ENCODE assay signal across 29 cellular contexts in genomic region chr16:58801838-58802237, GRCh38.
"Had no signal": no experiment of that assay in that cellular context is flagged by ENCODE, and none has a peak within 500 bp of the region (broad histone marks: within the 10 kb centered on the region; RNA-seq: fewer than 3 reads in every experiment).

No MANE protein-coding gene starts in this region.

- H3K4me1 Mint-ChIP-seq: stimulated activated effector memory CD8-positive, alpha-beta T cell treated with anti-CD3 and anti-CD28 coated beads, Interleukin-12 subunit alpha, Interleukin-12 subunit beta, amount 100 ng/mL, for 72 hours; stimulated activated memory B cell treated with anti-CD40 and anti-IgM and Interleukin-4, amounts not matched to agents 10 μg/mL and 1 μg/mL and 100 μg/mL, for 72 hours; stimulated activated naive B cell treated with anti-CD40 and anti-IgM and Interleukin-4, amounts not matched to agents 10 μg/mL and 1 μg/mL and 100 μg/mL, for 72 hours; stimulated activated naive CD8-positive, alpha-beta T cell treated with anti-CD3 and anti-CD28 coated beads, Interleukin-15, amount 100 ng/mL, for 72 hours had no signal

- H3K27ac Mint-ChIP-seq: stimulated activated effector memory CD8-positive, alpha-beta T cell treated with anti-CD3 and anti-CD28 coated beads, Interleukin-12 subunit alpha, Interleukin-12 subunit beta, amount 100 ng/mL, for 72 hours; stimulated activated memory B cell treated with anti-CD40 and anti-IgM and Interleukin-4, amounts not matched to agents 10 μg/mL and 1 μg/mL and 100 μg/mL, for 72 hours; stimulated activated naive B cell treated with anti-CD40 and anti-IgM and Interleukin-4, amounts not matched to agents 10 μg/mL and 1 μg/mL and 100 μg/mL, for 72 hours; stimulated activated naive CD8-positive, alpha-beta T cell treated with anti-CD3 and anti-CD28 coated beads, Interleukin-15, amount 100 ng/mL, for 72 hours; stimulated activated naive CD8-positive, alpha-beta T cell treated with anti-CD3 and anti-CD28 coated beads, Interleukin-15, Interleukin-2, amounts not matched to agents 100 ng/mL and 50 ng/mL, for 24 hours; type B pancreatic cell had no signal

- DNase-seq: stimulated activated CD4-positive, alpha-beta T cell treated with anti-CD3 and anti-CD28 coated beads, Interleukin-2, amount 100 ng/mL, for 48 hours; stimulated activated CD4-positive, alpha-beta T cell treated with anti-CD3 and anti-CD28 coated beads, Interleukin-4, amount 100 ng/mL, for 1 hour; stimulated activated CD4-positive, alpha-beta T cell treated with anti-CD3 and anti-CD28 coated beads, Interleukin-4, amount 100 ng/mL, for 24 hours; stimulated activated CD4-positive, alpha-beta T cell treated with anti-CD3 and anti-CD28 coated beads, Interleukin-4, amount 100 ng/mL, for 4 hours; stimulated activated CD8-positive, alpha-beta memory T cell treated with anti-CD3 and anti-CD28 coated beads, Interleukin-4, amount 100 ng/mL, for 48 hours; stimulated activated naive B cell treated with anti-CD40 and anti-IgM and Interleukin-4, amounts not matched to agents 10 μg/mL and 1 μg/mL and 100 μg/mL, for 72 hours; stimulated activated naive CD4-positive, alpha-beta T cell; stimulated activated naive CD4-positive, alpha-beta T cell treated with Interleukin-2 at 50 U/mL for 16 hours; stimulated activated naive CD8-positive, alpha-beta T cell treated with anti-CD3 and anti-CD28 coated beads, Interleukin-15, amount 100 ng/mL, for 72 hours; stimulated activated naive CD8-positive, alpha-beta T cell treated with anti-CD3 and anti-CD28 coated beads, Interleukin-15, Interleukin-2, amounts not matched to agents 100 U/mL and 50 U/mL, for 24 hours; stomach; substantia nigra; testis; thyroid gland; tibial artery; transverse colon; trophoblast cell; upper lobe of left lung; upper lobe of right lung; uterus had no signal

- H3K4me3 ChIP-seq: stomach, suprapubic skin, testis, thoracic aorta, thyroid gland, tibial artery, tibial nerve, transverse colon, upper lobe of left lung, upper lobe of right lung, uterus, vagina had no signal

- H3K36me3 ChIP-seq: stomach, suprapubic skin, thoracic aorta, thyroid gland, tibial artery, tibial nerve, transverse colon, upper lobe of left lung, upper lobe of right lung, uterus, vagina had no signal

- ATAC-seq: stimulated activated effector memory CD8-positive, alpha-beta T cell treated with anti-CD3 and anti-CD28 coated beads, Interleukin-12 subunit alpha, Interleukin-12 subunit beta, amount 100 ng/mL, for 72 hours; stimulated activated memory B cell treated with anti-CD40 and anti-IgM and Interleukin-4, amounts not matched to agents 10 μg/mL and 1 μg/mL and 100 μg/mL, for 72 hours; stimulated activated naive B cell treated with anti-CD40 and anti-IgM and Interleukin-4, amounts not matched to agents 10 μg/mL and 1 μg/mL and 100 μg/mL, for 72 hours; stimulated activated naive CD8-positive, alpha-beta T cell treated with anti-CD3 and anti-CD28 coated beads, Interleukin-15, amount 100 ng/mL, for 72 hours; stimulated activated naive CD8-positive, alpha-beta T cell treated with anti-CD3 and anti-CD28 coated beads, Interleukin-15, Interleukin-2, amounts not matched to agents 100 U/mL and 50 U/mL, for 24 hours; upper lobe of right lung had no signal

- H3K4me3 Mint-ChIP-seq: stimulated activated effector memory CD8-positive, alpha-beta T cell treated with anti-CD3 and anti-CD28 coated beads, Interleukin-12 subunit alpha, Interleukin-12 subunit beta, amount 100 ng/mL, for 72 hours; stimulated activated memory B cell treated with anti-CD40 and anti-IgM and Interleukin-4, amounts not matched to agents 10 μg/mL and 1 μg/mL and 100 μg/mL, for 72 hours; stimulated activated naive B cell treated with anti-CD40 and anti-IgM and Interleukin-4, amounts not matched to agents 10 μg/mL and 1 μg/mL and 100 μg/mL, for 72 hours; stimulated activated naive CD8-positive, alpha-beta T cell treated with anti-CD3 and anti-CD28 coated beads, Interleukin-15, amount 100 ng/mL, for 72 hours; stimulated activated naive CD8-positive, alpha-beta T cell treated with anti-CD3 and anti-CD28 coated beads, Interleukin-15, Interleukin-2, amounts not matched to agents 100 ng/mL and 50 ng/mL, for 24 hours; type B pancreatic cell had no signal

- H3K9me3 Mint-ChIP-seq: type B pancreatic cell had no signal

- FAIRE-seq: urothelium cell line had no signal

- H3K4me1 ChIP-seq: stomach, suprapubic skin, testis, thyroid gland, tibial artery, tibial nerve, transverse colon, upper lobe of left lung, upper lobe of right lung, uterus, vagina had no signal

- H3K27ac ChIP-seq: stomach, suprapubic skin, testis, thoracic aorta, thyroid gland, tibial artery, tibial nerve, transverse colon, upper lobe of left lung, upper lobe of right lung, uterus, vagina had no signal

- H3K27me3 ChIP-seq: stomach, suprapubic skin, testis, thyroid gland, tibial artery, tibial nerve, transverse colon, upper lobe of left lung, upper lobe of right lung, uterus, vagina had no signal

- H3K9me3 ChIP-seq: suprapubic skin, testis, thyroid gland, upper lobe of left lung, upper lobe of right lung, uterus, vagina had no signal

- H3K36me3 Mint-ChIP-seq: stimulated activated effector memory CD8-positive, alpha-beta T cell treated with anti-CD3 and anti-CD28 coated beads, Interleukin-12 subunit alpha, Interleukin-12 subunit beta, amount 100 ng/mL, for 72 hours; type B pancreatic cell had no signal
